1 cellular context compared by ENCODE assay signal in the genomic region with DNA sequence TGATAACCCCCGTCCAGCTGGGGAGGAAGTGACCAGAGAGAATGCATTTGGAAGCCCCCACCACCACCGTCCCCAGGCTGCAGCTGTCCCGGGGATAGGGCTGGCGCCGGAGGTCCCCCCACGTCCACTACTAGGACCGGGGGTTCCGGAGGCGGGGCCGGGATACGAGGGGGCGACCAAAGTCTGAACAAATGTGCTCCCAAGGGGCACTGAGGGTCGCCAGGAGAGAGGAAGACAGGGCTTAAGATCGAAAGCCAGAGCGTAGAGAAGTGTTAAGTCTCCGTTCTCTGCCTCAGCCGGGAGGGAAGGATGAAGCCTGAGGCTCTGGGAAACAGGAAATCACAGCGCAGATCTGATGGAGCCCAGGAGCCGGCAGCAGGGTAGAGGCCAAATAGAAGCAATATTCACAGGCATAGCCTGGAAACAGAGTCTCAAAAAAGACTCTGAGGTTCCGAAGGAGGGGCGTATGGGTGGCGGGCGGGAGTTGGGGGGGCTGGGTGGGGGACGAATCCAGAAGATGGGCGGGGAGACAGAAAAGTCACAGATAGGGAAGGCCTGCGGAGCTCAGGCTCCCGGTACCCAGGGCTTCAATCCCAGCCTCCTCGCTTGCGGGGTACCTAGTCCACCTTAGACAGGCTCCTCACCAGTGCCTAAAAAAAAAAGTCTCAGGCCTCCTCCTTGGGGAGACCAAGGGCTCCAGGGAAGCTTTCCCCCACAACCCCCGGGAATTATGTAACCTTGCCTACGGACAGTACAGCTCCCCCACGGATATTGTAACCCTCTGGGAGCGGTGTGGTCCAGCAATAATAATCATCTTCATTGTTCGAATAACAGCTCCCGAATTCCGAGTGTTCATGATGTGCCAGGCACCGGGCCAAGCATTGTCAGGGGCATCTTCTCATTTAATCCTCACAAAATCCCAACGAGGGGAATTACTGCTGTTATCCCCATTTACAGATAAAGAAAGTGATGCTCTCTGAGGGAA.
TF ChIP-seq lines count a peak whose summit lies in the region.

No MANE protein-coding gene starts in this region.

TF ChIP-seq in IMR-90, 13 proteins besides CTCF, POLR2A, EP300 and RAD21 (continued from another document):
- no peak for TF ChIP-seq NFE2L2 (IDR thresholded peaks at IDR 0.05; ENCODE audit: low read depth, low read length)
- TF ChIP-seq MXI1 (IDR thresholded peaks at IDR 0.05; ENCODE audit: borderline replicate concordance, low read depth, low read length): no peak
- TF ChIP-seq MAZ (IDR thresholded peaks at IDR 0.05; ENCODE audit: borderline replicate concordance, low read depth, low read length): no peak; the same call in 1 of the 2 replicates
- no peak for TF ChIP-seq MAFK (IDR thresholded peaks at IDR 0.05; ENCODE audit: low read depth, low read length)
